6 cellular contexts compared by ENCODE assay signal in the genomic region with DNA sequence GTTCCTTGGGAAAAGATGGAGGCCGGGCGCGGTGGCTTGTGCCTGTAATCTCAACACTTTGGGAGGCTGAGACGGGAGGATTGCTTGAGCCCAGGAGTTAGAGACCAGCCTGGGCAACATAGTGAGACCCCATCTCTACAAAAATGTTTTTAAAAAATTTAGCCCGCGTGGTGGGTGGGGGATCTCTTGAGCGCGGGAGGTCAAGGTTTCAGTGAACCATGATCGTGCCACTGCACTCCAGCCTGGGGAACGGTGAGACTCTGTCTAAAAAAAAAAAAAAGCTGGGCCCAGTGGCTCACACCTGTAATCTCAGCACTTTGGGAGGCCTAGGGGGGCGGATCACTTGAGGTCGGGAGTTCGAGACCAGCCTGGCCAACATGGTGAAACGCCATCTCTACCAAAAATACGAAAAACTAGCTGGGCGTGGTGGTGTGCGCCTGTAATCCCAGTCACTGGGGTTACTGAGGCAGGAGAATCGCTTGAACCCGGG. TPM values are rescaled to one million over a fixed set of nuclear protein-coding genes. Genes with fewer than 3 reads are reported as not detected.
DNase-seq lines count a peak whose midpoint lies in the region; ATAC-seq and TF ChIP-seq lines count a peak whose summit lies in the region.
"Not testable (repeated sequence)": the region's sequence is repeated elsewhere in the genome, so short reads cannot be mapped to it uniquely, and the experiment has no call there.

No MANE protein-coding gene starts in this region.

- H3K9me3 Mint-ChIP-seq in glutamatergic neuron (ENCODE audit: unreplicated experiment); naive B cell: not testable (repeated sequence)

- H3K27ac Mint-ChIP-seq in glutamatergic neuron (ENCODE audit: unreplicated experiment) (peak overlapping the region; percentile 99), naive B cell (peak overlapping the region in 5 of 6 donors; percentile 29 to 99 (median 95))

- not testable (repeated sequence) for H3K9me3 ChIP-seq in ES-I3 (ENCODE audit: control insufficient read depth, insufficient read depth, low read length); SJCRH30 (replicated peaks); subcutaneous abdominal adipose tissue (ENCODE audit: control insufficient read depth in 5 of 5, low read length in 5 of 5)

- not testable (repeated sequence) for H3K27me3 ChIP-seq in SJCRH30; subcutaneous abdominal adipose tissue (ENCODE audit: control insufficient read depth in 5 of 5, insufficient read depth in 4 of 5, low read length in 5 of 5)

- DNase-seq in SJCRH30; astrocyte of the spinal cord (ENCODE audit: low read depth, low spot score); glutamatergic neuron; naive B cell: not testable (repeated sequence)

- peaks cover 12% of the 10 kb centered on the region for H3K27me3 Mint-ChIP-seq in glutamatergic neuron (ENCODE audit: unreplicated experiment)
- H3K27me3 Mint-ChIP-seq in naive B cell, result not testable (repeated sequence)

- H3K4me3 ChIP-seq in SJCRH30, result peak overlapping the region; percentile 93
- H3K4me3 ChIP-seq in astrocyte of the spinal cord (ENCODE audit: low read depth, low read length), result peak overlapping the region; percentile 87
- peak overlapping the region; percentile 95 to 100 (median 98) for H3K4me3 ChIP-seq in subcutaneous abdominal adipose tissue (ENCODE audit: low read depth in 1 of 5, low read length in 5 of 5)

- in situ Hi-C loops in astrocyte of the spinal cord (cut with HindIII; ENCODE audit: low sequenced_read_pairs), result not testable (repeated sequence)

- not testable (repeated sequence) for H3K4me1 ChIP-seq in ES-I3 (ENCODE audit: insufficient read depth, low read length); SJCRH30
- H3K4me1 ChIP-seq in subcutaneous abdominal adipose tissue (ENCODE audit: control insufficient read depth in 5 of 5, insufficient read depth in 5 of 5, low read length in 5 of 5), result peaks cover 6 to 32% (median 28%) of the 10 kb centered on the region in 5 donors

- H3K4me3 Mint-ChIP-seq in glutamatergic neuron (ENCODE audit: unreplicated experiment) (peak overlapping the region; percentile 98), naive B cell (peak overlapping the region; percentile 95 to 100 (median 100))

- not testable (repeated sequence) for TF ChIP-seq CTCF in astrocyte of the spinal cord (IDR thresholded peaks at IDR 0.05; ENCODE audit: low read depth, low read length); glutamatergic neuron (IDR thresholded peaks at IDR 0.05; ENCODE audit: partially characterized antibody, unreplicated experiment)

- H3K4me1 Mint-ChIP-seq in glutamatergic neuron (ENCODE audit: low read depth, unreplicated experiment), result not testable (repeated sequence)
- peaks cover 28 to 35% (median 34%) of the 10 kb centered on the region in 3 donors for H3K4me1 Mint-ChIP-seq in naive B cell

- ATAC-seq in naive B cell (ENCODE audit: low read depth in 2 of 2), result not testable (repeated sequence)

- not testable (repeated sequence) for H3K36me3 Mint-ChIP-seq in glutamatergic neuron (ENCODE audit: unreplicated experiment)
- H3K36me3 Mint-ChIP-seq in naive B cell, result peaks cover 0 to 12% of the 10 kb centered on the region in 2 donors

- H3K27ac ChIP-seq in SJCRH30, result peak overlapping the region; percentile 87; the same call in 1 of the 2 replicates
- H3K27ac ChIP-seq in subcutaneous abdominal adipose tissue (ENCODE audit: low read depth, low read length), result not testable (repeated sequence)

- H3K9ac ChIP-seq in ES-I3 (ENCODE audit: low read depth, low read length) (peak overlapping the region; percentile 99; the same call in 1 of the 2 replicates), subcutaneous abdominal adipose tissue (ENCODE audit: low read length in 5 of 5) (peak overlapping the region; percentile 56 to 94 (median 87))

- not testable (repeated sequence) for H3K36me3 ChIP-seq in ES-I3 (ENCODE audit: insufficient read depth, low read length); SJCRH30
- peaks cover 6 to 48% (median 19%) of the 10 kb centered on the region in 5 donors for H3K36me3 ChIP-seq in subcutaneous abdominal adipose tissue (ENCODE audit: control insufficient read depth in 5 of 5, insufficient read depth in 5 of 5, low read length in 5 of 5)

RNA-seq across cellular contexts. Expression of a gene that starts 0.8 kb away (rescaled TPM):
- 14.9 and 21.0 TPM in 2 replicates for total RNA-seq in SJCRH30 (2014; rRNA removed; shearing (Covaris generic))
- 23.8 TPM for total RNA-seq in glutamatergic neuron (ENCODE audit: unreplicated experiment)
- polyA plus RNA-seq in naive B cell (ENCODE audit: low read depth in 6 of 6), result 10 to 100 TPM; 20.7 to 31.8 (median 25.6) TPM

RNA-seq across cellular contexts. Expression of a gene that starts 0.9 kb away (rescaled TPM):
- 22.0 and 24.0 TPM in 2 replicates for total RNA-seq in SJCRH30 (2014; rRNA removed; shearing (Covaris generic))
- 28.0 TPM for total RNA-seq in glutamatergic neuron (ENCODE audit: unreplicated experiment)
- polyA plus RNA-seq in naive B cell (ENCODE audit: low read depth in 6 of 6), result 10 to 100 TPM in 4 of 6 donors, 1 to 10 TPM in 2; 5.9 to 25.9 (median 12.0) TPM

RNA-seq across cellular contexts. Expression of a gene that starts 11.2 kb away (rescaled TPM):
- 49.6 and 62.0 TPM in 2 replicates for total RNA-seq in SJCRH30 (2014; rRNA removed; shearing (Covaris generic))
- total RNA-seq in glutamatergic neuron (ENCODE audit: unreplicated experiment), result 63.9 TPM
- polyA plus RNA-seq in naive B cell (ENCODE audit: low read depth in 6 of 6), result 100 to 1,000 TPM in 5 of 6 donors, 10 to 100 TPM in 1; 76.6 to 172 (median 136) TPM

RNA-seq across cellular contexts. Expression of a gene that starts 15.7 kb away (rescaled TPM):
- total RNA-seq in SJCRH30 (2014; rRNA removed; shearing (Covaris generic)), result 0.58 and 1.3 TPM in 2 replicates
- total RNA-seq in glutamatergic neuron (ENCODE audit: unreplicated experiment), result 0.96 TPM
- polyA plus RNA-seq in naive B cell (ENCODE audit: low read depth in 6 of 6), result not detected

RNA-seq across cellular contexts. Expression of a gene that starts 18.5 kb away (rescaled TPM):
- 51.7 and 52.8 TPM in 2 replicates for total RNA-seq in SJCRH30 (2014; rRNA removed; shearing (Covaris generic))
- total RNA-seq in glutamatergic neuron (ENCODE audit: unreplicated experiment), result 50.9 TPM
- polyA plus RNA-seq in naive B cell (ENCODE audit: low read depth in 6 of 6), result 10 to 100 TPM; 26.6 to 42.1 (median 34.5) TPM
